ENCODE assay signal across 1 cellular context in genomic region chr12:4604684-4605193, GRCh38.
TF ChIP-seq lines count a peak whose summit lies in the region.

No MANE protein-coding gene starts in this region.

TF ChIP-seq in GM23338, 12 proteins besides CTCF, POLR2A, EP300 and RAD21 (continued from another document):
- TF ChIP-seq, protein P1, sequence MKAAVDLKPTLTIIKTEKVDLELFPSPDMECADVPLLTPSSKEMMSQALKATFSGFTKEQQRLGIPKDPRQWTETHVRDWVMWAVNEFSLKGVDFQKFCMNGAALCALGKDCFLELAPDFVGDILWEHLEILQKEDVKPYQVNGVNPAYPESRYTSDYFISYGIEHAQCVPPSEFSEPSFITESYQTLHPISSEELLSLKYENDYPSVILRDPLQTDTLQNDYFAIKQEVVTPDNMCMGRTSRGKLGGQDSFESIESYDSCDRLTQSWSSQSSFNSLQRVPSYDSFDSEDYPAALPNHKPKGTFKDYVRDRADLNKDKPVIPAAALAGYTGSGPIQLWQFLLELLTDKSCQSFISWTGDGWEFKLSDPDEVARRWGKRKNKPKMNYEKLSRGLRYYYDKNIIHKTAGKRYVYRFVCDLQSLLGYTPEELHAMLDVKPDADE (IDR thresholded peaks at IDR 0.05): peak; percentile 44; the same call in 1 of the 2 replicates
